In genomic region chr9:110975969-110976368, GRCh38 we compare ENCODE assay signal across 27 cellular contexts.
A peak's percentile ranks its signal among the peaks of the same experiment; 100 is the strongest.
DNase-seq lines count a peak whose midpoint lies in the region; ATAC-seq and TF ChIP-seq lines count a peak whose summit lies in the region.
"Had no signal": no experiment of that assay in that cellular context is flagged by ENCODE, and none has a peak within 500 bp of the region (broad histone marks: within the 10 kb centered on the region; RNA-seq: fewer than 3 reads in every experiment).

No MANE protein-coding gene starts in this region.

- no peak for TF ChIP-seq RAD21 in IMR-90 (IDR thresholded peaks at IDR 0.05; ENCODE audit: low read length)

- TF ChIP-seq POLR2A in IMR-90 (IDR thresholded peaks at IDR 0.05; ENCODE audit: low read depth, low read length): no peak

- no peak overlapping the region for H2BK20ac ChIP-seq in IMR-90 (ENCODE audit: low read depth, low read length)

- H4K20me1 ChIP-seq in IMR-90 (ENCODE audit: insufficient read depth, low read length): peaks cover 94% of the 10 kb centered on the region

- BruUV-seq in IMR-90 (replicated peaks; lab: Mats Ljungman, UMichigan): no TSS peak

- POLR2A ChIA-PET in IMR-90 (lab: Charles Lee; ENCODE audit: unreplicated experiment): no interaction called here

- dilution Hi-C loops in IMR-90 (cut with HindIII; ENCODE audit: low sequenced_read_pairs, unreplicated experiment): no loop called here

- H3K4me3 Mint-ChIP-seq in activated T-helper 17 cell treated with anti-CD3 and anti-CD28 coated beads, Interleukin-2, amount 50 U/mL, for 72 hours: no peak overlapping the region
- H3K4me3 Mint-ChIP-seq: activated CD8-positive, alpha-beta T cell treated with anti-CD3 and anti-CD28 coated beads for 36 hours; activated naive CD8-positive, alpha-beta T cell treated with anti-CD3 and anti-CD28 coated beads, Interleukin-2, amount 50 U/mL, for 24 hours; brain; CD8-positive, alpha-beta T cell; GM23338; stimulated activated naive B cell treated with anti-CD40 and anti-IgM and Interleukin-4, amounts not matched to agents 10 μg/mL and 1 μg/mL and 100 μg/mL, for 72 hours had no signal

- no CpG with 5 or more reads among the region's 6 CpGs for WGBS in IMR-90 (ENCODE audit: extremely low coverage in 2 of 2, insufficient read length in 1 of 2), 2 experiments

- H3K9ac ChIP-seq in IMR-90 (ENCODE audit: low read depth, low read length): no peak overlapping the region

- H2BK15ac ChIP-seq in IMR-90 (ENCODE audit: low read depth, low read length): no peak overlapping the region

- DNase-seq in IMR-90: no peak
- DNase-seq in NOMO-1 treated with DMSO at 0.1 percent for 48 hours (lab: John Stamatoyannopoulos, UW; ENCODE audit: unreplicated experiment): peak; percentile 54
- DNase-seq in sciatic nerve (ENCODE audit: low spot score): no peak
- DNase-seq in mesenteric fat pad (ENCODE audit: low spot score): no peak
- DNase-seq in activated CD4-positive, CD25-positive, alpha-beta regulatory T cell (lab: John Stamatoyannopoulos, UW): no peak
- DNase-seq: activated CD8-positive, alpha-beta T cell treated with anti-CD3 and anti-CD28 coated beads for 36 hours; activated gamma-delta T cell; activated naive CD8-positive, alpha-beta T cell treated with anti-CD3 and anti-CD28 coated beads, Interleukin-2, amount 50 U/mL, for 24 hours; activated T-cell treated with anti-CD3 and anti-CD28 coated beads for 4 hours; CD8-positive, alpha-beta T cell; cortex of kidney; DMS79 treated with DMSO at 0.1 percent for 48 hours; foreskin keratinocyte; mucosa of descending colon; NCI-H1436; NCI-H2107; RPMI8226; stimulated activated CD4-positive, alpha-beta T cell treated with anti-CD3 and anti-CD28 coated beads, Interleukin-1b, Interleukin-23, amount 100 ng/mL, for 48 hours; stimulated activated naive B cell treated with anti-CD40 and anti-IgM and Interleukin-4, amounts not matched to agents 10 μg/mL and 1 μg/mL and 100 μg/mL, for 72 hours; T1000; testis had no signal

- H3K79me1 ChIP-seq in IMR-90 (ENCODE audit: low read depth in 1 of 2, low read length in 2 of 2): peaks cover 35 to 71% of the 10 kb centered on the region in 2 experiments

- peaks cover 19% of the 10 kb centered on the region for H3K9me1 ChIP-seq in IMR-90 (ENCODE audit: insufficient read depth, low read length)

- no peaks in the 10 kb centered on the region for H3K27me3 ChIP-seq in IMR-90 (ENCODE audit: control insufficient read depth, insufficient read depth, low read length)
- H3K27me3 ChIP-seq: foreskin keratinocyte, testis, vagina had no signal

- peaks cover 3% of the 10 kb centered on the region for H3K9me3 Mint-ChIP-seq in activated T-helper 17 cell treated with anti-CD3 and anti-CD28 coated beads, Interleukin-2, amount 50 U/mL, for 72 hours
- H3K9me3 Mint-ChIP-seq: activated CD8-positive, alpha-beta T cell treated with anti-CD3 and anti-CD28 coated beads for 36 hours; activated naive CD8-positive, alpha-beta T cell treated with anti-CD3 and anti-CD28 coated beads, Interleukin-2, amount 50 U/mL, for 24 hours; brain; GM23338; stimulated activated naive B cell treated with anti-CD40 and anti-IgM and Interleukin-4, amounts not matched to agents 10 μg/mL and 1 μg/mL and 100 μg/mL, for 72 hours had no signal

- intact Hi-C loops in IMR-90 (cut with micrococcal nuclease): loop anchor here (2.0 to 5.0 kb wide), 2 partner anchors 61 to 321 kb away; no protein-coding TSS in a partner anchor
- intact Hi-C loops in sciatic nerve (cut with DNase I): no loop called here

- H3K4ac ChIP-seq in IMR-90 (ENCODE audit: low read depth, low read length): no peak overlapping the region

- no peak overlapping the region for H2BK120ac ChIP-seq in IMR-90 (ENCODE audit: low read depth, low read length)

- CTCF ChIA-PET in IMR-90 (lab: Yijun Ruan, JAX): interaction anchor here (0.7 kb wide), 1 partner anchor 58 kb away, joined by 5 read pairs; no protein-coding TSS in a partner anchor

- H4K5ac ChIP-seq in IMR-90 (ENCODE audit: low read depth, low read length): no peak overlapping the region

- no peak overlapping the region for H3K23ac ChIP-seq in IMR-90 (ENCODE audit: low read depth, low read length)

- peaks cover 17% of the 10 kb centered on the region for H3K4me1 ChIP-seq in IMR-90 (ENCODE audit: control insufficient read depth, insufficient read depth, low read length)

- H2AK9ac ChIP-seq in IMR-90 (replicated peaks; ENCODE audit: low read depth, low read length, poor library complexity): no peak overlapping the region

- H3K4me1 Mint-ChIP-seq in activated T-helper 17 cell treated with anti-CD3 and anti-CD28 coated beads, Interleukin-2, amount 50 U/mL, for 72 hours: no peaks in the 10 kb centered on the region
- H3K4me1 Mint-ChIP-seq: activated naive CD8-positive, alpha-beta T cell treated with anti-CD3 and anti-CD28 coated beads, Interleukin-2, amount 50 U/mL, for 24 hours; stimulated activated naive B cell treated with anti-CD40 and anti-IgM and Interleukin-4, amounts not matched to agents 10 μg/mL and 1 μg/mL and 100 μg/mL, for 72 hours had no signal

- H3K4me2 ChIP-seq in IMR-90 (ENCODE audit: low read depth, low read length): no peak overlapping the region
- H3K4me2 ChIP-seq: GM23338 had no signal

- no peak overlapping the region for H3K27ac Mint-ChIP-seq in activated T-helper 17 cell treated with anti-CD3 and anti-CD28 coated beads, Interleukin-2, amount 50 U/mL, for 72 hours
- H3K27ac Mint-ChIP-seq: activated CD8-positive, alpha-beta T cell treated with anti-CD3 and anti-CD28 coated beads for 36 hours; activated naive CD8-positive, alpha-beta T cell treated with anti-CD3 and anti-CD28 coated beads, Interleukin-2, amount 50 U/mL, for 24 hours; brain; CD8-positive, alpha-beta T cell; GM23338; stimulated activated naive B cell treated with anti-CD40 and anti-IgM and Interleukin-4, amounts not matched to agents 10 μg/mL and 1 μg/mL and 100 μg/mL, for 72 hours had no signal

- no peak overlapping the region for H2AFZ ChIP-seq in IMR-90 (replicated peaks; ENCODE audit: low read length, poor library complexity)
- H2AFZ ChIP-seq: GM23338 had no signal

- no peak for ATAC-seq in IMR-90 (ENCODE audit: low read depth)
- ATAC-seq in esophagus mucosa: peak; percentile 72
- peak; percentile 66 for ATAC-seq in sciatic nerve
- ATAC-seq in activated T-helper 17 cell treated with anti-CD3 and anti-CD28 coated beads, Interleukin-2, amount 50 U/mL, for 72 hours (replicated peaks): no peak
- ATAC-seq: activated CD8-positive, alpha-beta T cell treated with anti-CD3 and anti-CD28 coated beads for 36 hours; activated naive CD8-positive, alpha-beta T cell treated with anti-CD3 and anti-CD28 coated beads, Interleukin-2, amount 50 U/mL, for 24 hours; CD8-positive, alpha-beta T cell; foreskin keratinocyte; GM23338; mucosa of descending colon; stimulated activated naive B cell treated with anti-CD40 and anti-IgM and Interleukin-4, amounts not matched to agents 10 μg/mL and 1 μg/mL and 100 μg/mL, for 72 hours had no signal

- H3K36me3 ChIP-seq in IMR-90 (ENCODE audit: control insufficient read depth, insufficient read depth, low read length): peaks cover 16% of the 10 kb centered on the region
- H3K36me3 ChIP-seq: vagina had no signal

- no peaks in the 10 kb centered on the region for H3K36me3 Mint-ChIP-seq in activated T-helper 17 cell treated with anti-CD3 and anti-CD28 coated beads, Interleukin-2, amount 50 U/mL, for 72 hours (ENCODE audit: low read depth)
- H3K36me3 Mint-ChIP-seq: CD8-positive, alpha-beta T cell; stimulated activated naive B cell treated with anti-CD40 and anti-IgM and Interleukin-4, amounts not matched to agents 10 μg/mL and 1 μg/mL and 100 μg/mL, for 72 hours had no signal

- in situ Hi-C loops in IMR-90 (cut with MboI; ENCODE audit: low sequenced_read_pairs): no loop called here

- no peak overlapping the region for H2BK5ac ChIP-seq in IMR-90 (ENCODE audit: low read depth, low read length, poor library complexity, severe bottlenecking)

- H3K18ac ChIP-seq in IMR-90 (ENCODE audit: low read depth, low read length): no peak overlapping the region

- no peak overlapping the region for H4K91ac ChIP-seq in IMR-90 (ENCODE audit: insufficient read depth, low read depth, low read length)

- H2AK5ac ChIP-seq in IMR-90 (ENCODE audit: low read depth, low read length): no peak overlapping the region

- no peak overlapping the region for H3K56ac ChIP-seq in IMR-90 (ENCODE audit: extremely low read depth, insufficient read depth, low read length)

- H3K4me3 ChIP-seq in IMR-90 (ENCODE audit: insufficient read depth, low read depth, low read length): no peak overlapping the region
- H3K4me3 ChIP-seq: GM23338, mucosa of descending colon, skin epidermis, testis, vagina had no signal

- TF ChIP-seq CTCF in IMR-90 (conservative IDR thresholded peaks at IDR 0.05; ENCODE audit: low read depth, low read length): no peak

- no peak overlapping the region for H3K14ac ChIP-seq in IMR-90 (replicated peaks; ENCODE audit: low read depth, low read length)

- no peak overlapping the region for H4K8ac ChIP-seq in IMR-90 (ENCODE audit: low read depth in 2 of 2, low read length in 2 of 2)

- H3K27me3 Mint-ChIP-seq in activated T-helper 17 cell treated with anti-CD3 and anti-CD28 coated beads, Interleukin-2, amount 50 U/mL, for 72 hours: no peaks in the 10 kb centered on the region
- H3K27me3 Mint-ChIP-seq: activated CD8-positive, alpha-beta T cell treated with anti-CD3 and anti-CD28 coated beads for 36 hours; brain had no signal

- H3K9me3 ChIP-seq in IMR-90 (ENCODE audit: control insufficient read depth, insufficient read depth, low read length): no peaks in the 10 kb centered on the region
- H3K9me3 ChIP-seq: mucosa of descending colon, testis, vagina had no signal

- no peak overlapping the region for H3K27ac ChIP-seq in IMR-90 (ENCODE audit: insufficient read depth, low read length)
- H3K27ac ChIP-seq: foreskin keratinocyte, skin epidermis, testis had no signal

TF ChIP-seq in IMR-90, 13 proteins besides CTCF, POLR2A, EP300 and RAD21:
- TF ChIP-seq CEBPB (IDR thresholded peaks at IDR 0.05; ENCODE audit: low read depth, low read length): peak; percentile 68
- no peak for TF ChIP-seq RFX5 (IDR thresholded peaks at IDR 0.05; ENCODE audit: low read depth, low read length)
TF ChIP-seq in IMR-90: peak in this region for 1.

Comparison
In these comparisons a context has a peak if more than half of its experiments do, and no peak if none do; other contexts are left out.
1. ATAC-seq: peak in esophagus mucosa (single experiment) and sciatic nerve (single experiment); none in IMR-90 (single experiment) and activated T-helper 17 cell treated with anti-CD3 and anti-CD28 coated beads, Interleukin-2, amount 50 U/mL, for 72 hours (single experiment).